1 cellular context compared by ENCODE assay signal in the genomic region with DNA sequence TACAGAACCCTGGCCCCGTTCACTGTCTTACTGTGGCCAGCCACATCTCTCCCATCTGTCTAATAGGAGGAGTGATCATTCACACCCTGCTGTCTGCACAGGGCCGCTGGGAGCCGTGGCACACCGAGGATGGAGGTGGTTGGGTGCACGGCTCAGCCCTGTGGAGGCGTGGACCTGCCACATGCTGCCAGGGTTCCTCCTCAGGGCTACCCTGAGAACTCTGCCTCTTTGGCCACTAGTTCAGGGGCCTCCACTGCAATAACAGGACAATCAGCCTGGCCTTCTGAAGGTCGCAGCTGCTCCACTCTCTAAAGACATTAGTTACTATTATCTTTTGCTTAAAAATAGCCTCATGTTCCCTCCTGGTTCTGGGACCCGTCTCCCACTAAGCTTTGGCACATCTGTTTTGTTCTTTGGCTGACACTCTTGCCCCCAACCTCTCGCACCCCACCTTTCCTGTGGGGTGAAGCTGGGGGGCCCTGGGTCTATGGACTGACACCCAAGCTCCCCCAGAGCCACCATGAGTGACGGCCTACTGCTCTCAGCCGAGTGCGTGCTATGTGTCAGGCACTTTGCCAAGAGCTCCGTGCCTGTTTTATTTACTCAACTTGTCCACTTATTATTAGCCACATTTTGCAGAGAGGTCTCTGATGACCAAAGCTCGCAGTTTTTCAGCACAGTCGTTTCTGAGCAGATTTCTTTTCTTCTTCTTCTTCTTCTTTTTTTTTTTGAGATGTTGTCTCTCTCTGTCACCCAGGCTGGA.
TF ChIP-seq lines count a peak whose summit lies in the region.

No MANE protein-coding gene starts in this region.

TF ChIP-seq in K562, 482 proteins besides CTCF, POLR2A, EP300 and RAD21:
- TF ChIP-seq NRF1 (conservative IDR thresholded peaks at IDR 0.05 in 1 of 2, IDR thresholded peaks at IDR 0.05 in 1 of 2) (no peak), NFIC (IDR thresholded peaks at IDR 0.05) (0 out of 2 replicates have a peak, but pooled peaks have one; percentile 18)
